In the genomic region with DNA sequence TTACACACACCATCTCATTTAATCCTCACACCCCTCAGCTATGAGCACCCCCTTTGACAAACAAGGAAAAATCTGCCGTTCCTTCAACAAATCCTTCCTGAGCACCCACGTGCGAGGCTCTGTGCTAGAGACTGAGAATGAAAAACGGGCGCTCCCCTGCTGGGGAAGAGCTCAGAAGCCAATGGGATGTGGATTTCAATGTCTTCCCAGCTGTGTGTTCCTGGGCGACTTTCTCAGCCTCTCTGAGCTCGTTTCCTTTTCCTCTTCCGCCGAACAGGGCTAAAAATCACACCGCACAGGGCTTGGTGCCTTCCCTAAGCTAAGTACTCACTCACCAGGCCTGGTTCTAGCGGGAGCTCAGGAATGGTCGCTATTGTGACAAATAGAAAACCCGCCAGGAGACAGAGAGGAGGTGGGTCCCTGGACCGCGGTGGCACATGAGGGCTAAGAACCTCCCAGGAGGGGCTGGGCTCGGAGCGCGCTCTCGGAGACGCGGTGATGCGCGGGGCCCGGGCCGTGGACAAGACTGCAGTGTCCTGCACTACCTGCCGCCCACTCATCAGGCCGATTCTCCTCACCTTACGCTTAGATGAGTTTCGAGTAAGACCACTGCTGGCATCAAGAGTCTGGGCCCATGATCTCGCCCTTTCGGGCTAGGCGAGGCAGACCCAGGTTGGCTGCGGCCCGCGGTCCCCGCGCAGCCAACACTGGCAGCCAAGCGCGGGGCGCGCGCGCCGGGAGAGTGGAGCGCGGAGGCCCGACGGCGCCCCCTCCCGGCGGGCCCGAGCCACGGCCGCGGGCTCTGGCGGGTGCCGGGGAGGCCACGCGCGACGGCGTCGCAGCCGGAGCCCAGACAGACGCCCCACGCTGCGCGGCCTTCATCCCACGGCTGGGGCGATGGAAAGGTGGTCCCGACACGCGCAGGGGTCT, we compare ENCODE assay signal across 8 cellular contexts. TPM values are rescaled to one million over a fixed set of nuclear protein-coding genes. Genes with fewer than 3 reads are reported as not detected.
DNase-seq lines count a peak whose midpoint lies in the region; ATAC-seq, FAIRE-seq and TF ChIP-seq lines count a peak whose summit lies in the region.

No MANE protein-coding gene starts in this region.

- H3K27ac Mint-ChIP-seq in activated naive CD4-positive, alpha-beta T cell treated with anti-CD3 and anti-CD28 coated beads, Interleukin-2, amount 50 U/mL, for 24 hours, result no peak overlapping the region

- H3K4me3 ChIP-seq in Peyer's patch, result peak overlapping the region; percentile 43 to 68 (median 54)
- peak overlapping the region; percentile 25 to 62 (median 56) for H3K4me3 ChIP-seq in heart right ventricle
- peak overlapping the region; percentile 75 for H3K4me3 ChIP-seq in trophoblast cell (ENCODE audit: low read depth, low read length)

- no peaks in the 10 kb centered on the region for H3K9me3 Mint-ChIP-seq in activated naive CD4-positive, alpha-beta T cell treated with anti-CD3 and anti-CD28 coated beads, Interleukin-2, amount 50 U/mL, for 24 hours

- H3K4ac ChIP-seq in trophoblast cell (ENCODE audit: low read depth, low read length), result no peak overlapping the region

- no peak overlapping the region for H2BK5ac ChIP-seq in trophoblast cell (ENCODE audit: low read depth, low read length, poor library complexity)

- peak overlapping the region; percentile 77 for H3K9ac ChIP-seq in trophoblast cell (ENCODE audit: low read length)

- ATAC-seq in heart right ventricle, result peak; percentile 57 to 84 (median 70)

- H3K4me1 Mint-ChIP-seq in activated naive CD4-positive, alpha-beta T cell treated with anti-CD3 and anti-CD28 coated beads, Interleukin-2, amount 50 U/mL, for 24 hours, result peaks cover 8% of the 10 kb centered on the region

- no peak overlapping the region for H3K23ac ChIP-seq in trophoblast cell (ENCODE audit: low read length)

- H3K4me1 ChIP-seq in Peyer's patch (peaks cover 12 to 44% (median 33%) of the 10 kb centered on the region in 4 donors), heart right ventricle (peaks cover 14 to 54% (median 36%) of the 10 kb centered on the region in 9 donors), trophoblast cell (ENCODE audit: control insufficient read depth in 1 of 2, insufficient read depth in 2 of 2, low read length in 2 of 2) (peaks cover 13 to 14% of the 10 kb centered on the region in 2 experiments)

- H3K27me3 ChIP-seq in Peyer's patch (no peaks in the 10 kb centered on the region), heart right ventricle (peaks cover 0 to 30% (median 7%) of the 10 kb centered on the region in 7 donors), trophoblast cell (ENCODE audit: insufficient read depth, low read length) (no peaks in the 10 kb centered on the region)

- H3K4me2 ChIP-seq in trophoblast cell (ENCODE audit: low read length), result peak overlapping the region; percentile 92

- peak overlapping the region; percentile 49 for H4K8ac ChIP-seq in trophoblast cell (ENCODE audit: low read depth, low read length)

- peaks cover 5% of the 10 kb centered on the region for H3K79me1 ChIP-seq in trophoblast cell (ENCODE audit: low read length)

- no peak overlapping the region for H2AK5ac ChIP-seq in trophoblast cell (ENCODE audit: low read length)

- intact Hi-C loops in heart right ventricle (cut with DNase I), result loop anchor here in 2 of 10 donors (10.0 kb wide), 2 partner anchors 190 to 250 kb away; no protein-coding TSS in a partner anchor

- peaks cover 6% of the 10 kb centered on the region for H3K36me3 Mint-ChIP-seq in activated naive CD4-positive, alpha-beta T cell treated with anti-CD3 and anti-CD28 coated beads, Interleukin-2, amount 50 U/mL, for 24 hours

- H2BK120ac ChIP-seq in trophoblast cell (ENCODE audit: insufficient read depth, low read length, poor library complexity), result no peak overlapping the region

- H3K36me3 ChIP-seq in Peyer's patch (no peaks in the 10 kb centered on the region), heart right ventricle (peaks cover 0 to 11% (median 0%) of the 10 kb centered on the region in 9 donors), trophoblast cell (ENCODE audit: control insufficient read depth in 1 of 2, insufficient read depth in 2 of 2, low read length in 2 of 2) (peaks cover 3 to 4% of the 10 kb centered on the region in 2 experiments)

- no peak overlapping the region for H4K91ac ChIP-seq in trophoblast cell (ENCODE audit: low read depth, low read length)

- no peak for TF ChIP-seq POLR2A in Peyer's patch (IDR thresholded peaks at IDR 0.05)

- 8% methylated on average over 73 of the region's 73 CpGs for WGBS in heart right ventricle, 2 donors
- no CpG with 5 or more reads among the region's 73 CpGs for WGBS in trophoblast cell (ENCODE audit: extremely low coverage, insufficient coverage, insufficient read length)

- H4K12ac ChIP-seq in trophoblast cell (ENCODE audit: low read depth, low read length), result peak overlapping the region; percentile 10

- peak overlapping the region; percentile 9 for H2BK12ac ChIP-seq in trophoblast cell (ENCODE audit: low read length)

- peak overlapping the region; percentile 94 for H2AFZ ChIP-seq in trophoblast cell (ENCODE audit: insufficient read depth, low read length, poor library complexity)

- DNase-seq in NCI-H2081 (lab: John Stamatoyannopoulos, UW) (peak; percentile 69 to 70), NCI-H2081 treated with DMSO at 0.1 percent for 48 hours (lab: John Stamatoyannopoulos, UW) (no peak), Peyer's patch (peak; percentile 76 to 83 (median 81)), heart right ventricle (peak in 1 of 2 donors; percentile 63), trophoblast cell (peak; percentile 26 to 68), urothelium cell line (ENCODE audit: low spot score) (no peak), NCI-H146 (lab: John Stamatoyannopoulos, UW) (no peak)

- H3K14ac ChIP-seq in trophoblast cell (ENCODE audit: low read length), result peak overlapping the region; percentile 48

- peak; percentile 77 for FAIRE-seq in urothelium cell line (lab: Jason Lieb, UNC)

- peak; percentile 52 to 96 (median 88) for TF ChIP-seq CTCF in Peyer's patch (IDR thresholded peaks at IDR 0.05)
- peak; percentile 30 to 83 (median 71) for TF ChIP-seq CTCF in heart right ventricle (IDR thresholded peaks at IDR 0.05)

- H3K79me2 ChIP-seq in trophoblast cell (ENCODE audit: control insufficient read depth, insufficient read depth, low read length, poor library complexity), result no peaks in the 10 kb centered on the region

- peaks cover 16% of the 10 kb centered on the region for H3K27me3 Mint-ChIP-seq in activated naive CD4-positive, alpha-beta T cell treated with anti-CD3 and anti-CD28 coated beads, Interleukin-2, amount 50 U/mL, for 24 hours

- H3K4me3 Mint-ChIP-seq in activated naive CD4-positive, alpha-beta T cell treated with anti-CD3 and anti-CD28 coated beads, Interleukin-2, amount 50 U/mL, for 24 hours, result peak overlapping the region; percentile 65

- peak overlapping the region; percentile 28 for H3K18ac ChIP-seq in trophoblast cell (ENCODE audit: low read length)

- H3K27ac ChIP-seq in Peyer's patch (peak overlapping the region; percentile 61 to 93 (median 83)), heart right ventricle (peak overlapping the region in 2 of 10 donors; percentile 36 to 46), trophoblast cell (ENCODE audit: low read depth, low read length) (no peak overlapping the region)

- H3K9me3 ChIP-seq in Peyer's patch, result no peaks in the 10 kb centered on the region
- no peaks in the 10 kb centered on the region for H3K9me3 ChIP-seq in heart right ventricle
- H3K9me3 ChIP-seq in trophoblast cell (ENCODE audit: insufficient read depth, low read depth, low read length), result no peaks in the 10 kb centered on the region

RNA-seq across cellular contexts. Expression of gene ZDHHC22, which starts 17.0 kb away (rescaled TPM):
- total RNA-seq in Peyer's patch (under 1 TPM in 1 of 4 donors, not detected in 3; 0.57 TPM), heart right ventricle (under 1 TPM in 1 of 10 donors, not detected in 9; 0.09 TPM)
- not detected for polyA plus RNA-seq in heart right ventricle
- 0.26 and 0.28 TPM in 2 replicates for polyA plus RNA-seq in trophoblast cell (2013)

RNA-seq across cellular contexts. Expression of gene CIPC, which starts 26.6 kb away (rescaled TPM):
- 10 to 100 TPM; 22.3 to 66.7 (median 52.1) TPM for total RNA-seq in Peyer's patch
- 10 to 100 TPM; 51.4 to 93.8 (median 64.2) TPM for total RNA-seq in heart right ventricle
- 10 to 100 TPM in 1 of 2 donors, 1 to 10 TPM in 1; 9.4 to 11.6 TPM for polyA plus RNA-seq in heart right ventricle
- polyA plus RNA-seq in trophoblast cell (2013), result 14.3 and 14.4 TPM in 2 replicates

RNA-seq across cellular contexts. Expression of gene TMEM63C, which starts 57.0 kb away (rescaled TPM):
- total RNA-seq in Peyer's patch (10 to 100 TPM in 2 of 4 donors, 1 to 10 TPM in 2; 3.3 to 43.7 (median 11.3) TPM), heart right ventricle (1 to 10 TPM in 2 of 10 donors, under 1 TPM in 8; 0.08 to 7.2 (median 0.53) TPM)
- 1 to 10 TPM in 1 of 2 donors, under 1 TPM in 1; under 0.01 to 1.5 TPM for polyA plus RNA-seq in heart right ventricle
- 0.43 and 0.57 TPM in 2 replicates for polyA plus RNA-seq in trophoblast cell (2013)

Comparison
In these comparisons a context has a peak if more than half of its experiments do, and no peak if none do; other contexts are left out.
1. DNase-seq: peak in NCI-H2081 (2 of 2), Peyer's patch (3 of 3) and trophoblast cell (2 of 2); none in NCI-H2081 treated with DMSO at 0.1 percent for 48 hours (single experiment), urothelium cell line (single experiment) and NCI-H146 (single experiment).
2. Peak in every context shown above with its lines, with median percentiles within 50 percentile points of each other: H3K4me3 ChIP-seq.